27 cellular contexts compared by ENCODE assay signal in genomic region chr19:35896643-35897040, GRCh38. TPM values are rescaled to one million over a fixed set of nuclear protein-coding genes. Genes with fewer than 3 reads are reported as not detected.
DNase-seq lines count a peak whose midpoint lies in the region; ATAC-seq lines count a peak whose summit lies in the region.
"Had no signal": no experiment of that assay in that cellular context is flagged by ENCODE, and none has a peak within 500 bp of the region (broad histone marks: within the 10 kb centered on the region; RNA-seq: fewer than 3 reads in every experiment).

No MANE protein-coding gene starts in this region.

- H3K27me3 Mint-ChIP-seq in T-helper 1 cell treated with Interleukin-12 subunit alpha and Interleukin-12 subunit beta and Interleukin-4 antibody, amounts not matched to agents 30 μg/mL and 1 μg/mL, for 36 hours (ENCODE audit: low read depth) = no peaks in the 10 kb centered on the region
- no peaks in the 10 kb centered on the region for H3K27me3 Mint-ChIP-seq in CD4-positive, CD25-positive, alpha-beta regulatory T cell
- no peaks in the 10 kb centered on the region for H3K27me3 Mint-ChIP-seq in activated T-cell treated with anti-CD3 and anti-CD28 coated beads, Interleukin-2, amount 50 U/mL, for 4 hours (ENCODE audit: low read depth)
- H3K27me3 Mint-ChIP-seq: activated naive CD8-positive, alpha-beta T cell treated with anti-CD3 and anti-CD28 coated beads, Interleukin-2, amount 10 ng/mL, durations not matched to agents 7 days and 5 days had no signal

- H4K91ac ChIP-seq in mesenchymal stem cell (ENCODE audit: low read length) = peak overlapping the region; percentile 39

- H2BK5ac ChIP-seq in mesenchymal stem cell (ENCODE audit: low read depth, low read length, poor library complexity, severe bottlenecking) = no peak overlapping the region

- H3K79me1 ChIP-seq in mesenchymal stem cell (replicated peaks; ENCODE audit: low read length, poor library complexity, severe bottlenecking) = peaks cover 33% of the 10 kb centered on the region

- H3K4me1 Mint-ChIP-seq in T-helper 1 cell treated with Interleukin-12 subunit alpha and Interleukin-12 subunit beta and Interleukin-4 antibody, amounts not matched to agents 30 μg/mL and 1 μg/mL, for 36 hours (ENCODE audit: low read depth) = peaks cover 15% of the 10 kb centered on the region
- H3K4me1 Mint-ChIP-seq in CD4-positive, CD25-positive, alpha-beta regulatory T cell = peaks cover 0 to 44% (median 10%) of the 10 kb centered on the region in 4 donors
- H3K4me1 Mint-ChIP-seq in activated T-cell treated with anti-CD3 and anti-CD28 coated beads, Interleukin-2, amount 50 U/mL, for 4 hours (ENCODE audit: low read depth) = peaks cover 40% of the 10 kb centered on the region

- no peak overlapping the region for H3K27ac Mint-ChIP-seq in T-helper 1 cell treated with Interleukin-12 subunit alpha and Interleukin-12 subunit beta and Interleukin-4 antibody, amounts not matched to agents 30 μg/mL and 1 μg/mL, for 36 hours
- no peak overlapping the region for H3K27ac Mint-ChIP-seq in CD4-positive, CD25-positive, alpha-beta regulatory T cell

- H2BK12ac ChIP-seq in mesenchymal stem cell (ENCODE audit: low read length in 2 of 2) = no peak overlapping the region

- H3K36me3 ChIP-seq in CD4-positive, CD25-positive, alpha-beta regulatory T cell (ENCODE audit: control insufficient read depth, insufficient read depth, low read length) = peaks cover 41% of the 10 kb centered on the region
- peaks cover 38 to 46% of the 10 kb centered on the region in 2 experiments for H3K36me3 ChIP-seq in mesenchymal stem cell (ENCODE audit: control insufficient read depth in 1 of 2, insufficient read depth in 2 of 2, low read depth in 1 of 2, low read length in 2 of 2)

- no peak overlapping the region for H2AK5ac ChIP-seq in mesenchymal stem cell (ENCODE audit: low read length, severe bottlenecking)

- no peaks in the 10 kb centered on the region for H3K27me3 ChIP-seq in CD4-positive, CD25-positive, alpha-beta regulatory T cell (ENCODE audit: control insufficient read depth, insufficient read depth, low read length)
- H3K27me3 ChIP-seq in mesenchymal stem cell (ENCODE audit: control insufficient read depth in 1 of 2, insufficient read depth in 1 of 2, low read length in 2 of 2) = no peaks in the 10 kb centered on the region
- H3K27me3 ChIP-seq: right lobe of liver had no signal

- peaks cover 30% of the 10 kb centered on the region for H3K36me3 Mint-ChIP-seq in T-helper 1 cell treated with Interleukin-12 subunit alpha and Interleukin-12 subunit beta and Interleukin-4 antibody, amounts not matched to agents 30 μg/mL and 1 μg/mL, for 36 hours (ENCODE audit: low read depth)
- peaks cover 22% of the 10 kb centered on the region for H3K36me3 Mint-ChIP-seq in CD4-positive, CD25-positive, alpha-beta regulatory T cell
- H3K36me3 Mint-ChIP-seq in activated T-cell treated with anti-CD3 and anti-CD28 coated beads, Interleukin-2, amount 50 U/mL, for 4 hours (ENCODE audit: insufficient read depth) = peaks cover 23% of the 10 kb centered on the region

- H4K8ac ChIP-seq in mesenchymal stem cell (ENCODE audit: low read length) = no peak overlapping the region

- peaks cover 50% of the 10 kb centered on the region for H3K4me1 ChIP-seq in CD4-positive, CD25-positive, alpha-beta regulatory T cell (ENCODE audit: control insufficient read depth, insufficient read depth, low read length, poor library complexity, severe bottlenecking)
- peaks cover 15% of the 10 kb centered on the region for H3K4me1 ChIP-seq in mesenchymal stem cell (ENCODE audit: control insufficient read depth, insufficient read depth, low read depth, low read length)
- H3K4me1 ChIP-seq: right lobe of liver had no signal

- no peak overlapping the region for H2BK15ac ChIP-seq in mesenchymal stem cell (ENCODE audit: low read depth, poor library complexity, severe bottlenecking)

- H3K9ac ChIP-seq in mesenchymal stem cell (ENCODE audit: low read length) = no peak overlapping the region
- H3K9ac ChIP-seq: KMS-11 had no signal

- no peak overlapping the region for H3K18ac ChIP-seq in mesenchymal stem cell (ENCODE audit: low read depth in 1 of 2, low read length in 2 of 2)

- no peak overlapping the region for H3K27ac ChIP-seq in CD4-positive, CD25-positive, alpha-beta regulatory T cell (ENCODE audit: insufficient read depth, low read length, poor library complexity, severe bottlenecking)
- H3K27ac ChIP-seq in mesenchymal stem cell (ENCODE audit: low read length, poor library complexity, severe bottlenecking) = no peak overlapping the region
- H3K27ac ChIP-seq: 22Rv1, KMS-11, right lobe of liver had no signal

- DNase-seq in T-helper 1 cell (no peak), mesenchymal stem cell (no peak), NCI-H446 treated with DMSO at 0.1 percent for 48 hours (lab: John Stamatoyannopoulos, UW) (no peak), 8988T (no peak)
- DNase-seq in CD4-positive, CD25-positive, alpha-beta regulatory T cell = no peak
- DNase-seq in activated T-cell treated with anti-CD3 and anti-CD28 coated beads, Interleukin-2, amount 50 U/mL, for 4 hours = no peak
- DNase-seq: activated CD4-positive, alpha-beta T cell treated with anti-CD3 and anti-CD28 coated beads for 1 hour; activated CD8-positive, alpha-beta memory T cell treated with anti-CD3 and anti-CD28 coated beads, Interleukin-2, amount 50 U/mL, for 4 hours; activated naive CD8-positive, alpha-beta T cell treated with anti-CD3 and anti-CD28 coated beads, Interleukin-2, amount 10 ng/mL, durations not matched to agents 7 days and 5 days; DMS53; NCI-H1436 treated with DMSO at 0.1 percent for 48 hours; NCI-H2107; NCI-H524; right lobe of liver; SHP77; stimulated activated CD4-positive, alpha-beta T cell treated with anti-CD3 and anti-CD28 coated beads, Interleukin-12 subunit alpha, Interleukin-12 subunit beta, amount 100 ng/mL, for 4 hours; stimulated activated CD4-positive, alpha-beta T cell treated with anti-CD3 and anti-CD28 coated beads, Interleukin-4, amount 100 ng/mL, for 4 hours; trophoblast cell had no signal

- no peaks in the 10 kb centered on the region for H3K9me3 ChIP-seq in CD4-positive, CD25-positive, alpha-beta regulatory T cell (ENCODE audit: control insufficient read depth in 2 of 2, low read length in 2 of 2)
- no peaks in the 10 kb centered on the region for H3K9me3 ChIP-seq in mesenchymal stem cell (ENCODE audit: control insufficient read depth, low read length)
- H3K9me3 ChIP-seq: right lobe of liver had no signal

- peak overlapping the region; percentile 31 for H3K4me3 Mint-ChIP-seq in T-helper 1 cell treated with Interleukin-12 subunit alpha and Interleukin-12 subunit beta and Interleukin-4 antibody, amounts not matched to agents 30 μg/mL and 1 μg/mL, for 36 hours
- peak overlapping the region in 3 of 4 donors; percentile 43 to 98 (median 58) for H3K4me3 Mint-ChIP-seq in CD4-positive, CD25-positive, alpha-beta regulatory T cell
- peak overlapping the region; percentile 94 for H3K4me3 Mint-ChIP-seq in activated T-cell treated with anti-CD3 and anti-CD28 coated beads, Interleukin-2, amount 50 U/mL, for 4 hours

- H3K23ac ChIP-seq in mesenchymal stem cell (ENCODE audit: low read length in 2 of 2) = no peak overlapping the region

- no peak overlapping the region for H3K4ac ChIP-seq in mesenchymal stem cell (ENCODE audit: low read depth in 1 of 2, low read length in 2 of 2)

- no peak overlapping the region for H2BK120ac ChIP-seq in mesenchymal stem cell (ENCODE audit: low read depth, low read length)

- H3K4me3 ChIP-seq in CD4-positive, CD25-positive, alpha-beta regulatory T cell (ENCODE audit: low read depth, low read length) = no peak overlapping the region
- no peak overlapping the region for H3K4me3 ChIP-seq in mesenchymal stem cell (ENCODE audit: insufficient read depth in 1 of 2, low read depth in 1 of 2, low read length in 2 of 2)
- H3K4me3 ChIP-seq: right lobe of liver had no signal

- H3K14ac ChIP-seq in mesenchymal stem cell (ENCODE audit: low read length in 2 of 2) = no peak overlapping the region

- H2AFZ ChIP-seq in mesenchymal stem cell (ENCODE audit: low read depth, low read length) = no peak overlapping the region

- no peaks in the 10 kb centered on the region for H3K9me3 Mint-ChIP-seq in T-helper 1 cell treated with Interleukin-12 subunit alpha and Interleukin-12 subunit beta and Interleukin-4 antibody, amounts not matched to agents 30 μg/mL and 1 μg/mL, for 36 hours
- peaks cover 0 to 1% (median 0%) of the 10 kb centered on the region in 7 donors for H3K9me3 Mint-ChIP-seq in CD4-positive, CD25-positive, alpha-beta regulatory T cell
- H3K9me3 Mint-ChIP-seq in activated T-cell treated with anti-CD3 and anti-CD28 coated beads, Interleukin-2, amount 50 U/mL, for 4 hours = no peaks in the 10 kb centered on the region
- H3K9me3 Mint-ChIP-seq: activated naive CD8-positive, alpha-beta T cell treated with anti-CD3 and anti-CD28 coated beads, Interleukin-2, amount 10 ng/mL, durations not matched to agents 7 days and 5 days had no signal

- no peak for ATAC-seq in CD4-positive, CD25-positive, alpha-beta regulatory T cell (ENCODE audit: low read depth in 2 of 2)
- ATAC-seq in activated T-cell treated with anti-CD3 and anti-CD28 coated beads, Interleukin-2, amount 50 U/mL, for 4 hours = no peak
- ATAC-seq in HG02678 (IDR thresholded peaks at IDR 0.05; ENCODE audit: unreplicated experiment) = no peak
- ATAC-seq: right lobe of liver had no signal

- WGBS in mesenchymal stem cell = 98% methylated on average over 13 of the region's 13 CpGs

- no peak overlapping the region for H3K4me2 ChIP-seq in mesenchymal stem cell (ENCODE audit: low read length, poor library complexity, severe bottlenecking)
- H3K4me2 ChIP-seq: KMS-11 had no signal

RNA-seq across cellular contexts. Expression of gene NFKBID, which starts 3.7 kb away (rescaled TPM):
- 120 TPM for total RNA-seq in CD4-positive, CD25-positive, alpha-beta regulatory T cell
- polyA plus RNA-seq in CD4-positive, CD25-positive, alpha-beta regulatory T cell = 1 to 10 TPM; 2.7 to 4.2 (median 3.6) TPM
- 100 to 1,000 TPM; 138 to 149 (median 142) TPM for total RNA-seq in activated T-cell treated with anti-CD3 and anti-CD28 coated beads, Interleukin-2, amount 50 U/mL, for 4 hours
- 4.7 TPM for polyA plus RNA-seq in mesenchymal stem cell (2013, experiment 1 of 2)
- polyA plus RNA-seq in mesenchymal stem cell (2013, experiment 2 of 2) = 4.1 TPM

RNA-seq across cellular contexts. Expression of gene HCST, which starts 5.7 kb away (rescaled TPM):
- 104 TPM for total RNA-seq in CD4-positive, CD25-positive, alpha-beta regulatory T cell
- 100 to 1,000 TPM; 640 to 863 (median 760) TPM for polyA plus RNA-seq in CD4-positive, CD25-positive, alpha-beta regulatory T cell
- 10 to 100 TPM; 22.6 to 37.1 (median 24.0) TPM for total RNA-seq in activated T-cell treated with anti-CD3 and anti-CD28 coated beads, Interleukin-2, amount 50 U/mL, for 4 hours
- 1.4 TPM for polyA plus RNA-seq in mesenchymal stem cell (2013, experiment 1 of 2)
- polyA plus RNA-seq in mesenchymal stem cell (2013, experiment 2 of 2) = 1.4 TPM
- total RNA-seq: endothelial cell of umbilical vein, H1 had no signal
- polyA plus RNA-seq: endothelial cell of umbilical vein, neural cell had no signal

RNA-seq across cellular contexts. Expression of gene TYROBP, which starts 11.5 kb away (rescaled TPM):
- not detected for total RNA-seq in CD4-positive, CD25-positive, alpha-beta regulatory T cell
- 1 to 10 TPM in 3 of 4 donors, under 1 TPM in 1; 0.49 to 6.9 (median 2.1) TPM for polyA plus RNA-seq in CD4-positive, CD25-positive, alpha-beta regulatory T cell
- under 1 TPM in 2 of 3 donors, not detected in 1; 0.52 to 0.69 TPM for total RNA-seq in activated T-cell treated with anti-CD3 and anti-CD28 coated beads, Interleukin-2, amount 50 U/mL, for 4 hours
- 0.80 TPM for polyA plus RNA-seq in mesenchymal stem cell (2013, experiment 1 of 2)
- 0.53 TPM for polyA plus RNA-seq in mesenchymal stem cell (2013, experiment 2 of 2)
- total RNA-seq: dermis microvascular lymphatic vessel endothelial cell, endothelial cell of umbilical vein, H1 had no signal
- polyA plus RNA-seq: endothelial cell of umbilical vein, keratinocyte, neural cell had no signal

RNA-seq across cellular contexts. Expression of gene APLP1, which starts 28.3 kb away (rescaled TPM):
- not detected for total RNA-seq in CD4-positive, CD25-positive, alpha-beta regulatory T cell
- polyA plus RNA-seq in CD4-positive, CD25-positive, alpha-beta regulatory T cell = not detected
- total RNA-seq in activated T-cell treated with anti-CD3 and anti-CD28 coated beads, Interleukin-2, amount 50 U/mL, for 4 hours = under 1 TPM in 2 of 3 donors, not detected in 1; 0.24 to 0.34 TPM
- 14.1 TPM for polyA plus RNA-seq in mesenchymal stem cell (2013, experiment 1 of 2)
- 14.4 TPM for polyA plus RNA-seq in mesenchymal stem cell (2013, experiment 2 of 2)

RNA-seq across cellular contexts. Expression of gene LRFN3, which starts 39.5 kb away (rescaled TPM):
- 7.7 TPM for total RNA-seq in CD4-positive, CD25-positive, alpha-beta regulatory T cell
- 1 to 10 TPM in 1 of 4 donors, under 1 TPM in 3; 0.63 to 1.4 (median 0.84) TPM for polyA plus RNA-seq in CD4-positive, CD25-positive, alpha-beta regulatory T cell
- total RNA-seq in activated T-cell treated with anti-CD3 and anti-CD28 coated beads, Interleukin-2, amount 50 U/mL, for 4 hours = 10 to 100 TPM; 14.1 to 15.3 (median 14.4) TPM
- polyA plus RNA-seq in mesenchymal stem cell (2013, experiment 1 of 2) = 17.0 TPM
- 16.1 TPM for polyA plus RNA-seq in mesenchymal stem cell (2013, experiment 2 of 2)

Comparison
In these comparisons a context has a peak if more than half of its experiments do, and no peak if none do; other contexts are left out.
1. H3K4me3 Mint-ChIP-seq: peak in every context shown above with its lines; median percentile 94 in activated T-cell treated with anti-CD3 and anti-CD28 coated beads, Interleukin-2, amount 50 U/mL, for 4 hours; 58 in CD4-positive, CD25-positive, alpha-beta regulatory T cell; 31 in T-helper 1 cell treated with Interleukin-12 subunit alpha and Interleukin-12 subunit beta and Interleukin-4 antibody, amounts not matched to agents 30 μg/mL and 1 μg/mL, for 36 hours.